ENCODE assay signal across 15 cellular contexts in the genomic region with DNA sequence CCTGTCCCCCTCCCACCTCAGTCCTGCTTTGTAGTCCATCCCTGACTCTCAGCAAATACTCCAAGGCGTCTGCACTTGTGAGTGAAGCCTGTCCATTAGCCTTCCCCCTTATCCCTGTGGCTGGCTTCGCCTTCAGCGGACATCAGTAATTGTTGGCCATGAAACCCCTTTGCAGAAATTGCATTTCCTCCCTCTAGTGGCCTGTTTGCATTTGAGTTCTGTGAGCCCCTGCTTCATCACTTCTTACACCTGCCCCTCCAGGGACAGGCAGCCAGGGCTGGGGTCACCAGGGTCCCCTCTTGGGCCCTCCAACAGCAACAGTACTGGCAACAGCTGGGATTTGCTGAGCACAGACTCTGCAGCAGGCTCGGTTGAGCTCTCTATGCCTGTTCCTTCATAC. TPM values are rescaled to one million over a fixed set of nuclear protein-coding genes. Genes with fewer than 3 reads are reported as not detected.
DNase-seq lines count a peak whose midpoint lies in the region; ATAC-seq and TF ChIP-seq lines count a peak whose summit lies in the region.
"Had no signal": no experiment of that assay in that cellular context is flagged by ENCODE, and none has a peak within 500 bp of the region (broad histone marks: within the 10 kb centered on the region; RNA-seq: fewer than 3 reads in every experiment).

No MANE protein-coding gene starts in this region.

- H3K27ac Mint-ChIP-seq in Calu3 (ENCODE audit: unreplicated experiment): peak overlapping the region; percentile 34
- H3K27ac Mint-ChIP-seq in naive thymus-derived CD4-positive, alpha-beta T cell: no peak overlapping the region
- H3K27ac Mint-ChIP-seq: activated CD4-positive, alpha-beta T cell treated with anti-CD3 and anti-CD28 coated beads, Interleukin-2, amount 10 ng/mL, durations not matched to agents 7 days and 5 days; CD4-positive, alpha-beta T cell had no signal

- H3K79me1 ChIP-seq in neuronal stem cell (ENCODE audit: low read depth, low read length): no peaks in the 10 kb centered on the region

- no peak overlapping the region for H2AFZ ChIP-seq in neuronal stem cell (ENCODE audit: low read length)

- H3K27me3 ChIP-seq in neuronal stem cell (ENCODE audit: control insufficient read depth in 3 of 3, insufficient read depth in 3 of 3, low read depth in 1 of 3, low read length in 3 of 3): peaks cover 0 to 12% (median 0%) of the 10 kb centered on the region in 3 experiments
- H3K27me3 ChIP-seq in naive thymus-derived CD4-positive, alpha-beta T cell (ENCODE audit: control insufficient read depth in 2 of 2, insufficient read depth in 2 of 2, low read length in 2 of 2): no peaks in the 10 kb centered on the region
- H3K27me3 ChIP-seq: breast epithelium had no signal

- H3K9ac ChIP-seq in neuronal stem cell (ENCODE audit: low read depth, low read length, poor library complexity): no peak overlapping the region

- H3K27ac ChIP-seq in neuronal stem cell (replicated peaks; ENCODE audit: low read length): no peak overlapping the region
- no peak overlapping the region for H3K27ac ChIP-seq in naive thymus-derived CD4-positive, alpha-beta T cell (ENCODE audit: low read depth, low read length)
- H3K27ac ChIP-seq: breast epithelium had no signal

- no peak overlapping the region for H3K14ac ChIP-seq in neuronal stem cell (ENCODE audit: low read length)

- H2BK5ac ChIP-seq in neuronal stem cell (ENCODE audit: low read length): no peak overlapping the region

- H3K36me3 Mint-ChIP-seq in Calu3 (ENCODE audit: insufficient read depth, unreplicated experiment): peaks cover 97% of the 10 kb centered on the region
- H3K36me3 Mint-ChIP-seq in naive thymus-derived CD4-positive, alpha-beta T cell: peaks cover 0 to 4% (median 0%) of the 10 kb centered on the region in 5 donors

- H3K23ac ChIP-seq in neuronal stem cell (ENCODE audit: low read depth, low read length, poor library complexity): no peak overlapping the region

- H2BK120ac ChIP-seq in neuronal stem cell (ENCODE audit: low read depth, low read length): no peak overlapping the region

- H3K36me3 ChIP-seq in neuronal stem cell (replicated peaks in 1 of 2; ENCODE audit: control insufficient read depth in 2 of 2, insufficient read depth in 2 of 2, low read length in 2 of 2): no peaks in the 10 kb centered on the region
- H3K36me3 ChIP-seq in naive thymus-derived CD4-positive, alpha-beta T cell (ENCODE audit: control insufficient read depth in 2 of 3, insufficient read depth in 3 of 3, low read length in 3 of 3): no peaks in the 10 kb centered on the region
- H3K36me3 ChIP-seq: breast epithelium had no signal

- no peak for ATAC-seq in HG03460 (IDR thresholded peaks at IDR 0.05; ENCODE audit: unreplicated experiment)
- no peak for ATAC-seq in GM18519 (IDR thresholded peaks at IDR 0.05; ENCODE audit: low FRiP score, unreplicated experiment)
- ATAC-seq in naive thymus-derived CD4-positive, alpha-beta T cell: no peak
- ATAC-seq: naive thymus-derived CD8-positive, alpha-beta T cell had no signal

- H3K4me2 ChIP-seq in neuronal stem cell (ENCODE audit: insufficient read depth, low read length, poor library complexity, severe bottlenecking): no peak overlapping the region

- CTCF ChIA-PET in Calu3 (lab: Charles Lee): no interaction called here
- CTCF ChIA-PET in naive thymus-derived CD4-positive, alpha-beta T cell (lab: Charles Lee): no interaction called here

- H3K27me3 Mint-ChIP-seq in Calu3 (ENCODE audit: unreplicated experiment): no peaks in the 10 kb centered on the region
- H3K27me3 Mint-ChIP-seq in naive thymus-derived CD4-positive, alpha-beta T cell: peaks cover 30 to 55% (median 33%) of the 10 kb centered on the region in 5 donors

- no peak overlapping the region for H3K4me3 ChIP-seq in neuronal stem cell (ENCODE audit: low read length in 2 of 2)
- H3K4me3 ChIP-seq in naive thymus-derived CD4-positive, alpha-beta T cell (ENCODE audit: low read length): no peak overlapping the region
- H3K4me3 ChIP-seq: breast epithelium had no signal

- TF ChIP-seq CTCF in Calu3 (IDR thresholded peaks at IDR 0.05; ENCODE audit: unreplicated experiment): no peak

- H4K91ac ChIP-seq in neuronal stem cell (ENCODE audit: low read depth, low read length, poor library complexity): no peak overlapping the region

- no CpG with 5 or more reads among the region's 4 CpGs for WGBS in neuronal stem cell (ENCODE audit: extremely low coverage in 2 of 2, insufficient read length in 2 of 2, insufficient replicate concordance in 1 of 2), 2 donors

- no peak overlapping the region for H3K4ac ChIP-seq in neuronal stem cell (ENCODE audit: low read length)

- no peaks in the 10 kb centered on the region for H3K4me1 ChIP-seq in neuronal stem cell (ENCODE audit: control insufficient read depth in 2 of 2, insufficient read depth in 1 of 2, low read depth in 1 of 2, low read length in 2 of 2)
- H3K4me1 ChIP-seq in naive thymus-derived CD4-positive, alpha-beta T cell (ENCODE audit: control insufficient read depth in 2 of 2, insufficient read depth in 2 of 2, low read length in 2 of 2): no peaks in the 10 kb centered on the region
- H3K4me1 ChIP-seq: breast epithelium had no signal

- H3K4me1 Mint-ChIP-seq in Calu3 (ENCODE audit: low read depth, unreplicated experiment): peaks cover 26% of the 10 kb centered on the region
- H3K4me1 Mint-ChIP-seq in naive thymus-derived CD4-positive, alpha-beta T cell: no peaks in the 10 kb centered on the region
- H3K4me1 Mint-ChIP-seq: activated CD4-positive, alpha-beta T cell treated with anti-CD3 and anti-CD28 coated beads, Interleukin-2, amount 10 ng/mL, durations not matched to agents 7 days and 5 days; naive thymus-derived CD8-positive, alpha-beta T cell had no signal

- peak overlapping the region; percentile 2 for H3K18ac ChIP-seq in neuronal stem cell (ENCODE audit: low read length)

- no peak overlapping the region for H2BK15ac ChIP-seq in neuronal stem cell (ENCODE audit: low read length)

- POLR2A ChIA-PET in naive thymus-derived CD4-positive, alpha-beta T cell (lab: Charles Lee): no interaction called here

- H3K4me3 Mint-ChIP-seq in Calu3 (ENCODE audit: low read depth, unreplicated experiment): no peak overlapping the region
- no peak overlapping the region for H3K4me3 Mint-ChIP-seq in naive thymus-derived CD4-positive, alpha-beta T cell
- H3K4me3 Mint-ChIP-seq: activated CD4-positive, alpha-beta T cell treated with anti-CD3 and anti-CD28 coated beads, Interleukin-2, amount 10 ng/mL, durations not matched to agents 7 days and 5 days; CD4-positive, alpha-beta T cell; naive thymus-derived CD8-positive, alpha-beta T cell had no signal

- no peaks in the 10 kb centered on the region for H3K9me3 ChIP-seq in neuronal stem cell (replicated peaks in 1 of 2; ENCODE audit: control insufficient read depth in 2 of 2, insufficient read depth in 1 of 2, low read depth in 1 of 2, low read length in 2 of 2)
- no peaks in the 10 kb centered on the region for H3K9me3 ChIP-seq in naive thymus-derived CD4-positive, alpha-beta T cell (ENCODE audit: control insufficient read depth in 2 of 3, low read length in 3 of 3)
- H3K9me3 ChIP-seq: breast epithelium had no signal

- no peaks in the 10 kb centered on the region for H3K9me3 Mint-ChIP-seq in Calu3 (ENCODE audit: low read depth, unreplicated experiment)
- H3K9me3 Mint-ChIP-seq in naive thymus-derived CD4-positive, alpha-beta T cell: peaks cover 0 to 6% (median 0%) of the 10 kb centered on the region in 11 donors
- H3K9me3 Mint-ChIP-seq: activated CD4-positive, alpha-beta T cell treated with anti-CD3 and anti-CD28 coated beads, Interleukin-2, amount 10 ng/mL, durations not matched to agents 7 days and 5 days; CD4-positive, alpha-beta T cell had no signal

- no TSS peak for BruUV-seq in Calu3 (replicated peaks; lab: Mats Ljungman, UMichigan)

- H2BK12ac ChIP-seq in neuronal stem cell (ENCODE audit: low read length): no peak overlapping the region

- H4K8ac ChIP-seq in neuronal stem cell (ENCODE audit: low read depth, low read length): no peak overlapping the region

- no peak overlapping the region for H2AK5ac ChIP-seq in neuronal stem cell (ENCODE audit: low read depth, low read length)

- no peak for DNase-seq in Calu3
- DNase-seq in NAMALWA (ENCODE audit: low spot score): peak; percentile 24
- DNase-seq in dermis blood vessel endothelial cell: peak; percentile 38
- no peak for DNase-seq in neuronal stem cell (ENCODE audit: low spot score)
- DNase-seq in DMS79 (lab: John Stamatoyannopoulos, UW): no peak
- no peak for DNase-seq in naive thymus-derived CD4-positive, alpha-beta T cell
- DNase-seq: activated CD4-positive, alpha-beta T cell treated with anti-CD3 and anti-CD28 coated beads, Interleukin-2, amount 10 ng/mL, durations not matched to agents 7 days and 5 days; CD4-positive, alpha-beta T cell; erythroblast; naive thymus-derived CD8-positive, alpha-beta T cell; NCI-H187 treated with DMSO at 0.1 percent for 48 hours; NCI-H774 had no signal

- intact Hi-C loops in Calu3 (cut with micrococcal nuclease; ENCODE audit: unreplicated experiment): no loop called here
- intact Hi-C loops in naive thymus-derived CD4-positive, alpha-beta T cell (cut with micrococcal nuclease): loop anchor here in 1 of 2 donors (10.0 kb wide), 1 partner anchor 345 kb away; the partner anchor contains the start of gene CHSY1

RNA-seq across cellular contexts. Expression of gene LRRK1, which starts 9.0 kb away (rescaled TPM):
- 20.1 and 21.3 TPM in 2 replicates for total RNA-seq in Calu3 (2022)
- total RNA-seq in dermis blood vessel endothelial cell: 12.1 and 14.2 TPM in 2 replicates
- 0.13 TPM for polyA plus RNA-seq in neuronal stem cell (2013, experiment 1 of 2)
- polyA plus RNA-seq in neuronal stem cell (2013, experiment 2 of 2): 0.08 TPM
- total RNA-seq in naive thymus-derived CD4-positive, alpha-beta T cell: 10 to 100 TPM in 1 of 5 experiments, 1 to 10 TPM in 1, under 1 TPM in 3; 0.54 to 15.1 (median 0.60) TPM
- polyA plus RNA-seq in naive thymus-derived CD4-positive, alpha-beta T cell: not detected
- polyA plus RNA-seq: naive thymus-derived CD8-positive, alpha-beta T cell had no signal

RNA-seq across cellular contexts. Expression of gene ALDH1A3, which starts 30.5 kb away (rescaled TPM):
- 666 and 983 TPM in 2 replicates for total RNA-seq in Calu3 (2022)
- total RNA-seq in dermis blood vessel endothelial cell: 26.4 and 51.2 TPM in 2 replicates
- polyA plus RNA-seq in neuronal stem cell (2013, experiment 1 of 2): 0.52 TPM
- 0.64 TPM for polyA plus RNA-seq in neuronal stem cell (2013, experiment 2 of 2)
- not detected for total RNA-seq in naive thymus-derived CD4-positive, alpha-beta T cell
- polyA plus RNA-seq in naive thymus-derived CD4-positive, alpha-beta T cell: not detected
- total RNA-seq: activated CD4-positive, alpha-beta T cell treated with anti-CD3 and anti-CD28 coated beads, Interleukin-2, amount 10 ng/mL, durations not matched to agents 7 days and 5 days; CD4-positive, alpha-beta T cell; naive thymus-derived CD8-positive, alpha-beta T cell had no signal
- polyA plus RNA-seq: naive thymus-derived CD8-positive, alpha-beta T cell had no signal

Comparison
In these comparisons a context has a peak if more than half of its experiments do, and no peak if none do; other contexts are left out.
1. DNase-seq: peak in NAMALWA (single experiment) and dermis blood vessel endothelial cell (single experiment); none in Calu3 (single experiment), neuronal stem cell (single experiment), DMS79 (single experiment) and naive thymus-derived CD4-positive, alpha-beta T cell (0 of 9).
2. RNA of gene ALDH1A3, which starts 30.5 kb away (total RNA-seq): 666 to 983 TPM in Calu3 and 26.4 to 51.2 TPM in dermis blood vessel endothelial cell; not detected in naive thymus-derived CD4-positive, alpha-beta T cell; every median in the first group is over 10 times any median in the second.